Comparison of ENCODE assay signal across 24 cellular contexts in the genomic region with DNA sequence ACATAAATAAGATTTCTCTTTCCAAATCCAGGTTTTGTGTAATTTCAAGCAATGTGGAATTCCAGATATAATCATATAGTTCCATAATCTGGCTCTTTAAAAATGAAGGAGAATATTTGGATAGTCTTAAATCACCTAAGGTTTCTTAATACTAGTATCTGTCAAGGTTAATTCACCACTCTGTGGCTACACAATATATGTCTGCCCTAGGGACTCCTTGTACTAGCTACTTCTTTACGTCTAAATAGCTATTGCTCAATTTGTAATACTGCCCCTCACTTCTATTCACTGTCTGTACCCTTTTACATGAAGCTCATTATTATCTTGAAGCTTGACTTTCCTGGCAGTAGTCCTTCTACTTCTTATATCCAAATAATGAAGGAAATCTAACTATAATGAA. TPM values are rescaled to one million over a fixed set of nuclear protein-coding genes. Genes with fewer than 3 reads are reported as not detected.
"Had no signal": no experiment of that assay in that cellular context is flagged by ENCODE, and none has a peak within 500 bp of the region (broad histone marks: within the 10 kb centered on the region; RNA-seq: fewer than 3 reads in every experiment).

No MANE protein-coding gene starts in this region.

- H3K4me2 ChIP-seq: PC-9 had no signal

- H2AFZ ChIP-seq: PC-9 had no signal

- H3K27ac ChIP-seq: PC-9, Peyer's patch, SJCRH30 had no signal

- H3K4me1 ChIP-seq: Peyer's patch, SJCRH30 had no signal

- H3K9me3 ChIP-seq: MG63, Peyer's patch had no signal

- FAIRE-seq: HepG2 had no signal

- H3K4me3 ChIP-seq: MG63, PC-9, Peyer's patch, SJCRH30 had no signal

- H3K36me3 ChIP-seq: MG63, Peyer's patch, SJCRH30 had no signal

- DNase-seq: IMR-90, Karpas-422, KG1, MG63, NCI-H1092, NCI-H1105 treated with DMSO at 0.1 percent for 48 hours, NCI-H1417 treated with DMSO at 0.1 percent for 48 hours, NCI-H1694, NCI-H187 treated with DMSO at 0.1 percent for 48 hours, NCI-H2029 treated with DMSO at 0.1 percent for 48 hours, NCI-H2171, NCI-H226, NCI-H446, NCI-H510A, NCI-H524 treated with DMSO at 0.1 percent for 48 hours, NCI-H69, NCI-H774, PC-9, Peyer's patch, SHP77 treated with DMSO at 0.1 percent for 48 hours, SJCRH30 had no signal

- H3K27me3 ChIP-seq: MG63, Peyer's patch, SJCRH30 had no signal

- ATAC-seq: HepG2, Right ventricle myocardium inferior had no signal

RNA-seq across cellular contexts. Expression of gene CACNA2D1, which starts 47.2 kb away (rescaled TPM):
- total RNA-seq: HepG2, OCI-LY7 had no signal
- polyA plus RNA-seq: HepG2 had no signal
